In genomic region chrY:13339381-13339780, GRCh38 we compare ENCODE assay signal across 15 cellular contexts.
"Had no signal": no experiment of that assay in that cellular context is flagged by ENCODE, and none has a peak within 500 bp of the region (broad histone marks: within the 10 kb centered on the region; RNA-seq: fewer than 3 reads in every experiment).

No MANE protein-coding gene starts in this region.

- H3K4me3 Mint-ChIP-seq: activated T-cell treated with anti-CD3 and anti-CD28 coated beads, Interleukin-2, amount 50 U/mL, for 72 hours; endodermal cell; nephron; T-helper 1 cell treated with Interleukin-12 subunit alpha and Interleukin-12 subunit beta and Interleukin-4 antibody, amounts not matched to agents 30 μg/mL and 1 μg/mL, for 36 hours had no signal

- H3K27ac Mint-ChIP-seq: activated T-cell treated with anti-CD3 and anti-CD28 coated beads, Interleukin-2, amount 50 U/mL, for 72 hours; endodermal cell; nephron; T-helper 1 cell treated with Interleukin-12 subunit alpha and Interleukin-12 subunit beta and Interleukin-4 antibody, amounts not matched to agents 30 μg/mL and 1 μg/mL, for 36 hours had no signal

- H3K4me1 Mint-ChIP-seq: endodermal cell, nephron had no signal

- ATAC-seq: activated T-cell treated with anti-CD3 and anti-CD28 coated beads, Interleukin-2, amount 50 U/mL, for 72 hours; sciatic nerve; SK-N-SH treated with all-trans-retinoic acid at 6 μM for 48 hours had no signal

- H3K4me1 ChIP-seq: adrenal gland, prostate gland had no signal

- H3K27me3 ChIP-seq: adrenal gland, spleen, stomach had no signal

- DNase-seq: activated CD8-positive, alpha-beta memory T cell treated with anti-CD3 and anti-CD28 coated beads, Interleukin-2, amount 50 U/mL, for 4 hours; activated T-cell treated with anti-CD3 and anti-CD28 coated beads, Interleukin-2, amount 50 U/mL, for 72 hours; adrenal gland; central memory CD4-positive, alpha-beta T cell; cortex of kidney; endodermal cell; spleen; stimulated activated CD4-positive, alpha-beta T cell treated with anti-CD3 and anti-CD28 coated beads, Interleukin-2, amount 100 ng/mL, for 24 hours; stomach had no signal

- H3K4me3 ChIP-seq: adrenal gland, prostate gland, spleen, stomach, thoracic aorta had no signal

- H3K27ac ChIP-seq: adrenal gland, prostate gland, stomach, thoracic aorta had no signal

- H3K36me3 ChIP-seq: adrenal gland, prostate gland had no signal

- H3K9me3 Mint-ChIP-seq: activated T-cell treated with anti-CD3 and anti-CD28 coated beads, Interleukin-2, amount 50 U/mL, for 72 hours; endodermal cell; nephron; T-helper 1 cell treated with Interleukin-12 subunit alpha and Interleukin-12 subunit beta and Interleukin-4 antibody, amounts not matched to agents 30 μg/mL and 1 μg/mL, for 36 hours had no signal
